Comparison of ENCODE assay signal across 8 cellular contexts in the genomic region with DNA sequence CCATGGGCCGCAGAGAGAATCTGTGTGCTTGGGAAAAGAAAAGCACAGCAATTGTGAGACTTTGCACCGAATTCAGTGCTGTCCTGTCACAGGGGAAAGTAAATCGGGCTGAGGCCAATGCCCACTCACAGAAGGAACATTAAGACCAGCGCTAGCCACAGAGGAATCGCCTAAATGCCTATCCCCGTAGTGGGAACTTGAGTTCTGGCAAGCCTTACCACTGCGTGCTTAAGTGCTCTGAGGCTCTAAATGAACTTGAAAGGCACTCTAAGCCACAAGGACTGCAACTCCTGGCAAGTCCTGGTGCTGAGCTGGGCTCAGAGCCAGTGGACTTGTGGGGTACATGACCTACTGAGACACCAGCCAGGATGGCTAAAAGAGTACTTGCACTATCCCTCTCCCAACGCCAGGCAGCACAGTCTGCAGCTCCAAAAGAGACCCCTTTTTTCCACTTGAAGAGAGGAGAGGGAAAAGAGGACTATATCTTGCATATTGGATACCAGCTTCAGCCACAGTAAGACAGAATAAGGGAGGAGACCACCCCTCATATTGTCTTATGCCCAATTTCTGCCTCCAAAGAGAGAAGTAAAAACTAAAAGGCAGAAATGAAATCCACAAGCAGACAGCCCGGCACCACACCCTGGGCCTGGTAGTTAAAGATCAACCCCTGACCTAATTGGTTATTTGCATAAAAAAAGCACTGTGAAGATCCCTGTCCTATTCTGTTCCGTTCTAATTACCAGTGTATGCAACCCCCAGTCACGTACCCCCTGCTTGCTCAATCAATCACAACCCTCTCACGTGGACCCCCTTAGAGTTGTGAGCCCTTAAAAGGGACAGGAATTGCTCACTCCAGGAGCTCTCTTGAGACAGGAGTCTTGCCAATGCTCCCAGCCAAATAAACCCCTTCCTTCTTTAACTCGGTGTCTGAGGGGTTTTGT.
DNase-seq lines count a peak whose midpoint lies in the region; ATAC-seq, FAIRE-seq and TF ChIP-seq lines count a peak whose summit lies in the region.
"Not testable (repeated sequence)": the region's sequence is repeated elsewhere in the genome, so short reads cannot be mapped to it uniquely, and the experiment has no call there.

No MANE protein-coding gene starts in this region.

- not testable (repeated sequence) for H4K91ac ChIP-seq in H9 (ENCODE audit: insufficient read length, low read depth, low read length)

- H3K27ac Mint-ChIP-seq in H9 = peak overlapping the region in 2 of 3 experiments; percentile 41 to 84; a peak in 3 of 7 replicates
- H3K27ac Mint-ChIP-seq in astrocyte (ENCODE audit: unreplicated experiment) = not testable (repeated sequence)

- not testable (repeated sequence) for H2BK5ac ChIP-seq in H9 (ENCODE audit: insufficient read length, low read length)

- not testable (repeated sequence) for H2BK12ac ChIP-seq in H9 (ENCODE audit: insufficient read length, low read depth, low read length)

- H3K27me3 Mint-ChIP-seq in H9 (ENCODE audit: low read depth); astrocyte (ENCODE audit: low read depth, unreplicated experiment): not testable (repeated sequence)

- H3K4me3 ChIP-seq in AG09309 (ENCODE audit: control insufficient read depth, low read depth, low read length); astrocyte (ENCODE audit: insufficient read depth, low read depth, low read length); epithelial cell of esophagus (ENCODE audit: low read length): not testable (repeated sequence)

- H4K8ac ChIP-seq in H9 (replicated peaks; ENCODE audit: insufficient read length, low read depth, low read length) = not testable (repeated sequence)

- H3K36me3 Mint-ChIP-seq in H9 (ENCODE audit: insufficient read depth in 1 of 3, low read depth in 3 of 3) (peaks cover 33 to 46% (median 35%) of the 10 kb centered on the region in 3 experiments), astrocyte (ENCODE audit: low read depth, unreplicated experiment) (peaks cover 13% of the 10 kb centered on the region)

- H3K14ac ChIP-seq in H9 (ENCODE audit: insufficient read depth, low read length) = not testable (repeated sequence)

- not testable (repeated sequence) for H4K20me1 ChIP-seq in H9 (ENCODE audit: control insufficient read depth, insufficient read depth, insufficient read length)
- H4K20me1 ChIP-seq in astrocyte (ENCODE audit: insufficient read depth, low read length) = peaks cover 45% of the 10 kb centered on the region

- DNase-seq in AG09309 (ENCODE audit: low read depth) (peak; percentile 63), NCI-H226 (peak; percentile 48), astrocyte (ENCODE audit: low read depth) (peak; percentile 97), epithelial cell of esophagus (ENCODE audit: low read depth) (peak; percentile 7), left cardiac atrium (peak; percentile 58), midbrain (lab: John Stamatoyannopoulos, UW) (peak; percentile 62), smooth muscle cell of the brain vasculature (ENCODE audit: low read depth, low spot score) (peak; percentile 13)
- DNase-seq in H9 = not testable (repeated sequence)

- H3K4me2 ChIP-seq in H9 (ENCODE audit: insufficient read depth, insufficient read length, low read length) = not testable (repeated sequence)
- peak overlapping the region; percentile 74 for H3K4me2 ChIP-seq in astrocyte (ENCODE audit: low read length)

- not testable (repeated sequence) for H3K4me3 Mint-ChIP-seq in H9; astrocyte (ENCODE audit: unreplicated experiment)

- peaks cover 4 to 12% of the 10 kb centered on the region in 2 experiments for H3K4me1 Mint-ChIP-seq in H9
- not testable (repeated sequence) for H3K4me1 Mint-ChIP-seq in astrocyte (ENCODE audit: low read depth, unreplicated experiment)

- H4K5ac ChIP-seq in H9 (ENCODE audit: insufficient read length, low read depth, low read length) = not testable (repeated sequence)

- intact Hi-C loops in left cardiac atrium (cut with DNase I) = not testable (repeated sequence)

- not testable (repeated sequence) for TF ChIP-seq CTCF in AG09309 (IDR thresholded peaks at IDR 0.05; ENCODE audit: control insufficient read depth, insufficient read depth, low read depth, low read length, missing control alignments); H9 (conservative IDR thresholded peaks at IDR 0.05); astrocyte (IDR thresholded peaks at IDR 0.05; ENCODE audit: insufficient read depth, low read depth, low read length); epithelial cell of esophagus (IDR thresholded peaks at IDR 0.05; ENCODE audit: insufficient read depth, low read depth, low read length, missing control alignments)

- H3K9me3 ChIP-seq in H9 (ENCODE audit: control insufficient read depth, low read depth, low read length); astrocyte (ENCODE audit: insufficient read depth, low read depth, low read length): not testable (repeated sequence)

- not testable (repeated sequence) for H3K4ac ChIP-seq in H9 (ENCODE audit: low read depth, low read length)

- H3K79me2 ChIP-seq in H9 (ENCODE audit: insufficient read depth, low read length) = not testable (repeated sequence)
- peaks cover 56% of the 10 kb centered on the region for H3K79me2 ChIP-seq in astrocyte (ENCODE audit: insufficient read depth, low read length)

- not testable (repeated sequence) for H3K79me1 ChIP-seq in H9 (ENCODE audit: insufficient read depth, low read depth, low read length, poor library complexity, severe bottlenecking)

- not testable (repeated sequence) for H3K23me2 ChIP-seq in H9 (ENCODE audit: insufficient read length, low read depth, low read length, poor library complexity, severe bottlenecking)

- H3K9me3 Mint-ChIP-seq in H9 = peaks cover 40 to 50% of the 10 kb centered on the region in 2 experiments
- H3K9me3 Mint-ChIP-seq in astrocyte (ENCODE audit: unreplicated experiment) = not testable (repeated sequence)

- not testable (repeated sequence) for H2BK120ac ChIP-seq in H9 (ENCODE audit: low read depth, low read length, poor library complexity, severe bottlenecking)

- H3K18ac ChIP-seq in H9 (ENCODE audit: insufficient read length, low read depth, low read length) = not testable (repeated sequence)

- not testable (repeated sequence) for H3K27me3 ChIP-seq in H9 (ENCODE audit: insufficient read depth, low read length); astrocyte (ENCODE audit: insufficient read depth, low read length)

- not testable (repeated sequence) for H3K4me1 ChIP-seq in H9 (ENCODE audit: insufficient read depth, low read length); astrocyte (ENCODE audit: insufficient read depth, low read length)

- ATAC-seq in left cardiac atrium = peak; percentile 92 to 93

- not testable (repeated sequence) for H2BK15ac ChIP-seq in H9 (ENCODE audit: low read depth, low read length)

- H3K9ac ChIP-seq in H9 (ENCODE audit: extremely low read depth, insufficient read length, low read length); astrocyte (ENCODE audit: low read length): not testable (repeated sequence)

- not testable (repeated sequence) for H2AFZ ChIP-seq in H9 (ENCODE audit: low read length); astrocyte (ENCODE audit: low read depth, low read length)

- FAIRE-seq in astrocyte (lab: Jason Lieb, UNC) = not testable (repeated sequence)

- not testable (repeated sequence) for H3K56ac ChIP-seq in H9 (ENCODE audit: insufficient read length, low read depth, low read length)

- H3K23ac ChIP-seq in H9 (ENCODE audit: insufficient read length, low read depth, low read length) = not testable (repeated sequence)

- no CpG with 5 or more reads among the region's 13 CpGs for WGBS in H9 (ENCODE audit: extremely low coverage, insufficient read length, low lambda C conversion rate)

- not testable (repeated sequence) for H2BK20ac ChIP-seq in H9 (ENCODE audit: low read depth, low read length, poor library complexity, severe bottlenecking)

- H3K27ac ChIP-seq in H9 (ENCODE audit: insufficient read length, low read depth, low read length); astrocyte (ENCODE audit: low read depth, low read length): not testable (repeated sequence)

- not testable (repeated sequence) for H3T11ph ChIP-seq in H9 (ENCODE audit: low read length)

- not testable (repeated sequence) for H2AK5ac ChIP-seq in H9 (ENCODE audit: insufficient read length, low read length)

- not testable (repeated sequence) for H3K36me3 ChIP-seq in astrocyte (ENCODE audit: insufficient read depth, low read length)
